16 cellular contexts compared by ENCODE assay signal in the genomic region with DNA sequence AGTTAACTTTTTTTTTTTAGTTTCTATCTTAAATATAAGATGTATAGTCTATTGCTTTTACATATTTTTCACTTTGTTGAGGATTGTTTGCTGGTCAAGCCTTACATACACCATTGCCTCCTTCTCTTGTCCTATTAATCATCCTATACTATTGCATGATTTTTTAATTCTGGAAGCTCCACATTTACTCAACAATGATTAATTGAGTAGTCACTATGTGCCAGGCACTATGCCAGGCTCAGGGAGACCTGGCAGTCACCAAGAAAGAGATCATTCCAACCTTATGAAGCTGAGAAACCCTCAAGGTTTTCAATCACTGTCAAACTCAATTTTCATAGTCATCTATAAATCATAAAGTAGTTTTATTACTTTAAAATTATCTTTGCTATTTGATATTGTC.
DNase-seq lines count a peak whose midpoint lies in the region; ATAC-seq and TF ChIP-seq lines count a peak whose summit lies in the region.
"Had no signal": no experiment of that assay in that cellular context is flagged by ENCODE, and none has a peak within 500 bp of the region (broad histone marks: within the 10 kb centered on the region; RNA-seq: fewer than 3 reads in every experiment).

No MANE protein-coding gene starts in this region.

- intact Hi-C loops in PC-3 (cut with micrococcal nuclease): no loop called here
- intact Hi-C loops in mammary epithelial cell (cut with micrococcal nuclease): loop anchor here (10.0 kb wide), 1 partner anchor 136 kb away; no protein-coding TSS in a partner anchor

- H3K9ac ChIP-seq in PC-3 (ENCODE audit: low read length): no peak overlapping the region
- H3K9ac ChIP-seq in mammary epithelial cell (ENCODE audit: insufficient read depth, low read length): no peak overlapping the region

- TF ChIP-seq CTCF in PC-3 (conservative IDR thresholded peaks at IDR 0.05; ENCODE audit: low read depth, low read length) (no peak), mammary epithelial cell (conservative IDR thresholded peaks at IDR 0.05 in 1 of 2, IDR thresholded peaks at IDR 0.05 in 1 of 2; ENCODE audit: extremely low read depth in 1 of 2, insufficient read depth in 1 of 2, low read depth in 1 of 2, low read length in 2 of 2) (no peak), foreskin keratinocyte (conservative IDR thresholded peaks at IDR 0.05) (no peak)

- POLR2A ChIA-PET in PC-3 (lab: Charles Lee; ENCODE audit: unreplicated experiment): no interaction called here

- no peaks in the 10 kb centered on the region for H4K20me1 ChIP-seq in PC-3 (ENCODE audit: low read length)
- H4K20me1 ChIP-seq in mammary epithelial cell (ENCODE audit: insufficient read depth, low read length): no peaks in the 10 kb centered on the region

- H3F3A ChIP-seq in PC-3 (ENCODE audit: low read length, unreplicated experiment): no peaks in the 10 kb centered on the region

- H3K4me3 ChIP-seq in PC-3 (ENCODE audit: low read length) (no peak overlapping the region), mammary epithelial cell (replicated peaks in 1 of 3; ENCODE audit: insufficient read depth in 1 of 3, low read depth in 2 of 3, low read length in 3 of 3) (no peak overlapping the region)
- H3K4me3 ChIP-seq: A549 had no signal

- CTCF ChIA-PET in PC-3 (lab: Charles Lee) (no interaction called here), mammary epithelial cell (lab: Charles Lee; ENCODE audit: low non-redundant PET) (no interaction called here)

- in situ Hi-C loops in mammary epithelial cell (cut with MboI; ENCODE audit: low sequenced_read_pairs in 2 of 2): no loop called here

- H3K9me3 ChIP-seq in PC-3 (ENCODE audit: low read length) (peaks cover 10% of the 10 kb centered on the region; the same call in 1 of the 2 replicates), mammary epithelial cell (replicated peaks; ENCODE audit: insufficient read depth, low read length) (no peaks in the 10 kb centered on the region)
- H3K9me3 ChIP-seq: A549, BE2C had no signal

- BruUV-seq in PC-3 (replicated peaks; lab: Mats Ljungman, UMichigan): no TSS peak
- no TSS peak for BruUV-seq in mammary epithelial cell (replicated peaks; lab: Mats Ljungman, UMichigan)

- H3K4me1 ChIP-seq in PC-3 (ENCODE audit: insufficient read depth, low read length) (no peaks in the 10 kb centered on the region), mammary epithelial cell (ENCODE audit: insufficient read depth, low read length) (no peaks in the 10 kb centered on the region), foreskin keratinocyte (no peaks in the 10 kb centered on the region)
- H3K4me1 ChIP-seq: A549, BE2C had no signal

- DNase-seq in M059J (ENCODE audit: low read depth): peak; percentile 25
- DNase-seq in PC-3: peak; percentile 61
- DNase-seq in mammary epithelial cell: peak; percentile 86
- peak; percentile 46 to 66 for DNase-seq in foreskin keratinocyte
- DNase-seq in NCI-H2196 treated with DMSO at 0.1 percent for 48 hours (lab: John Stamatoyannopoulos, UW; ENCODE audit: unreplicated experiment): no peak
- DNase-seq in activated T-cell treated with anti-CD3 and anti-CD28 coated beads for 4 hours: no peak
- DNase-seq: BE2C; CD4-positive, alpha-beta memory T cell; DMS79; EL; GOT3; H9; IMR-90 had no signal

- H2AFZ ChIP-seq in PC-3 (ENCODE audit: low read length) (no peak overlapping the region), mammary epithelial cell (ENCODE audit: low read depth, low read length) (no peak overlapping the region)

- H3K27ac ChIP-seq in PC-3 (ENCODE audit: low read length) (no peak overlapping the region), mammary epithelial cell (ENCODE audit: insufficient read depth, low read depth, low read length) (peak overlapping the region; percentile 21), foreskin keratinocyte (no peak overlapping the region)
- H3K27ac ChIP-seq: A549, C4-2B had no signal

- dilution Hi-C loops in mammary epithelial cell (cut with HindIII; ENCODE audit: low sequenced_read_pairs): no loop called here

- H3K4me2 ChIP-seq in PC-3 (ENCODE audit: low read length) (no peak overlapping the region), mammary epithelial cell (ENCODE audit: insufficient read depth, low read depth, low read length) (no peak overlapping the region)
- H3K4me2 ChIP-seq: A549 had no signal

- H3K36me3 ChIP-seq in PC-3 (ENCODE audit: low read depth, low read length) (no peaks in the 10 kb centered on the region), mammary epithelial cell (ENCODE audit: insufficient read depth, low read length) (no peaks in the 10 kb centered on the region)
- H3K36me3 ChIP-seq: BE2C had no signal

- ATAC-seq in PC-3 (no peak), foreskin keratinocyte (peak; percentile 53), HG03280 (IDR thresholded peaks at IDR 0.05; ENCODE audit: unreplicated experiment) (no peak)
- ATAC-seq: A549 had no signal

- H3K27me3 ChIP-seq in PC-3 (ENCODE audit: low read length) (no peaks in the 10 kb centered on the region), mammary epithelial cell (ENCODE audit: insufficient read depth, low read length) (no peaks in the 10 kb centered on the region), foreskin keratinocyte (no peaks in the 10 kb centered on the region)
- H3K27me3 ChIP-seq: BE2C had no signal

- H3K9me2 ChIP-seq in PC-3 (replicated peaks; ENCODE audit: low read length): no peaks in the 10 kb centered on the region

- H3K79me2 ChIP-seq in PC-3 (ENCODE audit: low read length) (no peaks in the 10 kb centered on the region), mammary epithelial cell (ENCODE audit: insufficient read depth, low read length) (no peaks in the 10 kb centered on the region)

Comparison
In these comparisons a context has a peak if more than half of its experiments do, and no peak if none do; other contexts are left out.
1. DNase-seq: peak in M059J (single experiment), PC-3 (single experiment), mammary epithelial cell (single experiment) and foreskin keratinocyte (2 of 2); none in NCI-H2196 treated with DMSO at 0.1 percent for 48 hours (single experiment) and activated T-cell treated with anti-CD3 and anti-CD28 coated beads for 4 hours (single experiment).